35 cellular contexts compared by ENCODE assay signal in the genomic region with DNA sequence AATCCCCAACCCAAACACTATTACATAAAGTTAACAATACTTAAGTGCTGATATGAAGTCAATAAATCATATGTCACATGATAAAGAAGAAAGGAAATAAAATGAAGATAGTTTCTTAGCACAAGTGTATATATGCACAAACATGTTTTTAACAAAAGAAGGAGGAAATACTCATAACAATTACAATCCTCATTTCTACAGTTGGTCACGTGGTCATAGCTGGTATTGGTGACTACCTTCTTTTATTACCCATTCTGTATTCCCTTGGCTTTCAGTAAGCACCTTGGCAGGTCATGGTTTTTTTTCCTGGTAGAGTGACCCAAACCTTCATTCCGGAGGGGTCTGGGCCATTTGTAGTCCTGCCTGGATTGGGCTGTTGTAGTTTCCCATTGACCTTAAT.
"Had no signal": no experiment of that assay in that cellular context is flagged by ENCODE, and none has a peak within 500 bp of the region (broad histone marks: within the 10 kb centered on the region; RNA-seq: fewer than 3 reads in every experiment).

No MANE protein-coding gene starts in this region.

- H3K27me3 ChIP-seq: MG63 had no signal

- H3K4me3 ChIP-seq: MG63 had no signal

- H3K36me3 ChIP-seq: MG63 had no signal

- H3K9me3 ChIP-seq: MG63 had no signal

- DNase-seq: Karpas-422, Kasumi-1, MG63, MM.1S, MV-4-11, NCI-H1048, NCI-H1092, NCI-H1092 treated with DMSO at 0.1 percent for 48 hours, NCI-H1105, NCI-H1105 treated with DMSO at 0.1 percent for 48 hours, NCI-H1417 treated with DMSO at 0.1 percent for 48 hours, NCI-H1436, NCI-H1436 treated with DMSO at 0.1 percent for 48 hours, NCI-H146, NCI-H1694, NCI-H1694 treated with DMSO at 0.1 percent for 48 hours, NCI-H187, NCI-H187 treated with DMSO at 0.1 percent for 48 hours, NCI-H1930, NCI-H2029, NCI-H2029 treated with DMSO at 0.1 percent for 48 hours, NCI-H2081, NCI-H2081 treated with DMSO at 0.1 percent for 48 hours, NCI-H2107, NCI-H2171, NCI-H2171 treated with DMSO at 0.1 percent for 48 hours, NCI-H2227 treated with DMSO at 0.1 percent for 48 hours, NCI-H226, NCI-H345, NCI-H446, NCI-H446 treated with DMSO at 0.1 percent for 48 hours, NCI-H510A, NCI-H510A treated with DMSO at 0.1 percent for 48 hours, NCI-H524, NCI-H524 treated with DMSO at 0.1 percent for 48 hours had no signal
